In the genomic region with DNA sequence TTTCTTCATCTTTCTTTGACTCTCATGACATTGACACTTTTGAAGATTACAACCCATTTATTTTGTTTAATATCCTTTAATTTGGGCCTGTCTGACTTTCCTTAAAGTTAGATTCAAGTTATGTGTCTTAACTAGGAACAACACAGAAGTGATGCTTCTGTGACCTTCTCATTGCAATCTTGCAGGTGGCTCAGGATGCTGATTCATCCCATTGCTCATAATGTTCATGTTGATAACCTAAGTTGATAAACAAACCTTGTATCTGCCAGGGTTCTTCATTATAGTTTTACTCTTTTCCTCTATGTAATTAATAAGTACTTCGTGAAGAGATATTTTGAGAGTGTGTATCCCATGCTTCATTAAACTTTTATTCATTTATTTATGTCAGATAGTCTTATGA, we compare ENCODE assay signal across 32 cellular contexts.
"Had no signal": no experiment of that assay in that cellular context is flagged by ENCODE, and none has a peak within 500 bp of the region (broad histone marks: within the 10 kb centered on the region; RNA-seq: fewer than 3 reads in every experiment).

No MANE protein-coding gene starts in this region.

- H3K27ac Mint-ChIP-seq: activated naive CD4-positive, alpha-beta T cell treated with anti-CD3 and anti-CD28 coated beads, Interleukin-2, amount 10 ng/mL, durations not matched to agents 7 days and 5 days; activated naive CD8-positive, alpha-beta T cell treated with anti-CD3 and anti-CD28 coated beads, Interleukin-2, amount 10 ng/mL, durations not matched to agents 7 days and 5 days; brain; endodermal cell; memory B cell; naive thymus-derived CD4-positive, alpha-beta T cell; stimulated activated memory B cell treated with anti-CD40 and anti-IgM and Interleukin-4, amounts not matched to agents 10 μg/mL and 1 μg/mL and 100 μg/mL, for 72 hours; stimulated activated naive CD8-positive, alpha-beta T cell treated with anti-CD3 and anti-CD28 coated beads, Interleukin-15, amount 100 ng/mL, for 72 hours; T-helper 1 cell treated with Interleukin-12 subunit alpha and Interleukin-12 subunit beta and Interleukin-4 antibody, amounts not matched to agents 30 μg/mL and 1 μg/mL, for 36 hours; type B pancreatic cell had no signal

- H3K27ac ChIP-seq: ascending aorta, epithelial cell of prostate, esophagus squamous epithelium, pancreas, prostate gland, sigmoid colon, uterus, WERI-Rb-1 had no signal

- DNase-seq: activated CD4-positive, alpha-beta T cell treated with anti-CD3 and anti-CD28 coated beads for 48 hours; activated CD4-positive, alpha-beta T cell treated with anti-CD3 and anti-CD28 coated beads, Interleukin-2, amount 50 U/mL, for 48 hours; activated CD8-positive, alpha-beta memory T cell treated with anti-CD3 and anti-CD28 coated beads for 24 hours; activated gamma-delta T cell; activated naive CD4-positive, alpha-beta T cell treated with anti-CD3 and anti-CD28 coated beads, Interleukin-2, amount 10 ng/mL, durations not matched to agents 7 days and 5 days; activated naive CD8-positive, alpha-beta T cell treated with anti-CD3 and anti-CD28 coated beads, Interleukin-2, amount 10 ng/mL, durations not matched to agents 7 days and 5 days; caudate nucleus; endodermal cell; esophagus squamous epithelium; islet precursor cell; left colon; midbrain; naive thymus-derived CD4-positive, alpha-beta T cell; pancreas; retina; sigmoid colon; small intestine; stimulated activated CD4-positive, alpha-beta T cell treated with anti-CD3 and anti-CD28 coated beads, Interleukin-4, amount 100 ng/mL, for 24 hours; stimulated activated naive CD8-positive, alpha-beta T cell treated with anti-CD3 and anti-CD28 coated beads, Interleukin-15, amount 100 ng/mL, for 72 hours; substantia nigra; T-helper 9 cell; uterus; WERI-Rb-1 had no signal

- H3K27me3 Mint-ChIP-seq: brain, type B pancreatic cell had no signal

- H3K4me3 ChIP-seq: ascending aorta, esophagus squamous epithelium, pancreas, prostate gland, sigmoid colon, uterus had no signal

- H3K4me3 Mint-ChIP-seq: activated naive CD4-positive, alpha-beta T cell treated with anti-CD3 and anti-CD28 coated beads, Interleukin-2, amount 10 ng/mL, durations not matched to agents 7 days and 5 days; activated naive CD8-positive, alpha-beta T cell treated with anti-CD3 and anti-CD28 coated beads, Interleukin-2, amount 10 ng/mL, durations not matched to agents 7 days and 5 days; brain; endodermal cell; memory B cell; naive thymus-derived CD4-positive, alpha-beta T cell; stimulated activated memory B cell treated with anti-CD40 and anti-IgM and Interleukin-4, amounts not matched to agents 10 μg/mL and 1 μg/mL and 100 μg/mL, for 72 hours; stimulated activated naive CD8-positive, alpha-beta T cell treated with anti-CD3 and anti-CD28 coated beads, Interleukin-15, amount 100 ng/mL, for 72 hours; T-helper 1 cell treated with Interleukin-12 subunit alpha and Interleukin-12 subunit beta and Interleukin-4 antibody, amounts not matched to agents 30 μg/mL and 1 μg/mL, for 36 hours; type B pancreatic cell had no signal

- H3K9me3 ChIP-seq: ascending aorta, pancreas, prostate gland, uterus had no signal

- H3K36me3 Mint-ChIP-seq: activated naive CD4-positive, alpha-beta T cell treated with anti-CD3 and anti-CD28 coated beads, Interleukin-2, amount 10 ng/mL, durations not matched to agents 7 days and 5 days; activated naive CD8-positive, alpha-beta T cell treated with anti-CD3 and anti-CD28 coated beads, Interleukin-2, amount 10 ng/mL, durations not matched to agents 7 days and 5 days; memory B cell; stimulated activated memory B cell treated with anti-CD40 and anti-IgM and Interleukin-4, amounts not matched to agents 10 μg/mL and 1 μg/mL and 100 μg/mL, for 72 hours; type B pancreatic cell had no signal

- H3K4me1 ChIP-seq: ascending aorta, prostate gland, sigmoid colon, uterus had no signal

- H3K27me3 ChIP-seq: ascending aorta, esophagus squamous epithelium, pancreas, sigmoid colon, uterus had no signal

- H3K36me3 ChIP-seq: ascending aorta, esophagus squamous epithelium, pancreas, prostate gland, sigmoid colon, uterus, WERI-Rb-1 had no signal

- H3K4me1 Mint-ChIP-seq: memory B cell; stimulated activated memory B cell treated with anti-CD40 and anti-IgM and Interleukin-4, amounts not matched to agents 10 μg/mL and 1 μg/mL and 100 μg/mL, for 72 hours had no signal

- ATAC-seq: activated CD4-positive, CD25-positive, alpha-beta regulatory T cell treated with anti-CD3 and anti-CD28 coated beads, Interleukin-2, amount 50 U/mL, for 24 hours; left colon; naive thymus-derived CD4-positive, alpha-beta T cell; pancreas; stimulated activated memory B cell treated with anti-CD40 and anti-IgM and Interleukin-4, amounts not matched to agents 10 μg/mL and 1 μg/mL and 100 μg/mL, for 72 hours; stimulated activated naive CD8-positive, alpha-beta T cell treated with anti-CD3 and anti-CD28 coated beads, Interleukin-15, amount 100 ng/mL, for 72 hours had no signal
